ENCODE assay signal across 10 cellular contexts in genomic region chr15:52006702-52007340, GRCh38. TPM values are rescaled to one million over a fixed set of nuclear protein-coding genes. Genes with fewer than 3 reads are reported as not detected.
DNase-seq lines count a peak whose midpoint lies in the region; ATAC-seq and TF ChIP-seq lines count a peak whose summit lies in the region.
"Had no signal": no experiment of that assay in that cellular context is flagged by ENCODE, and none has a peak within 500 bp of the region (broad histone marks: within the 10 kb centered on the region; RNA-seq: fewer than 3 reads in every experiment).

No MANE protein-coding gene starts in this region.

- H3K27ac ChIP-seq in thyroid gland: peak overlapping the region in 2 of 3 donors; percentile 19 to 41
- H3K27ac ChIP-seq in prostate gland: peak overlapping the region in 1 of 2 donors; percentile 62
- H3K27ac ChIP-seq: C4-2B had no signal

- no peak for TF ChIP-seq POLR2A in thyroid gland (IDR thresholded peaks at IDR 0.05)
- no peak for TF ChIP-seq POLR2A in prostate gland (IDR thresholded peaks at IDR 0.05)

- CTCF ChIA-PET in activated B cell treated with CpG ODN at 0.5 μM for 24 hours (lab: Charles Lee): no interaction called here

- peaks cover 0 to 8% of the 10 kb centered on the region in 2 donors for H3K9me3 Mint-ChIP-seq in activated naive CD4-positive, alpha-beta T cell treated with anti-CD3 and anti-CD28 coated beads, Interleukin-2, amount 50 U/mL, for 72 hours
- H3K9me3 Mint-ChIP-seq in activated B cell treated with CpG ODN at 0.5 μM for 24 hours: peaks cover 5% of the 10 kb centered on the region
- no peaks in the 10 kb centered on the region for H3K9me3 Mint-ChIP-seq in chondrocyte (ENCODE audit: low read depth)

- DNase-seq in activated naive CD4-positive, alpha-beta T cell treated with anti-CD3 and anti-CD28 coated beads, Interleukin-2, amount 50 U/mL, for 72 hours (ENCODE audit: low spot score in 2 of 2): no peak
- no peak for DNase-seq in activated naive CD4-positive, alpha-beta T cell (lab: John Stamatoyannopoulos, UW)
- no peak for DNase-seq in activated B cell treated with CpG ODN at 0.5 μM for 24 hours
- DNase-seq in thyroid gland: peak in 1 of 2 donors; percentile 26
- DNase-seq in foreskin fibroblast: no peak
- no peak for DNase-seq in chondrocyte (ENCODE audit: low spot score)
- DNase-seq in prostate gland (ENCODE audit: low spot score): no peak

- H3K27me3 ChIP-seq in thyroid gland: no peaks in the 10 kb centered on the region
- H3K27me3 ChIP-seq in prostate gland (replicated peaks; ENCODE audit: insufficient read depth): no peaks in the 10 kb centered on the region
- H3K27me3 ChIP-seq: MG63 had no signal

- POLR2A ChIA-PET in activated B cell treated with CpG ODN at 0.5 μM for 24 hours (lab: Charles Lee): interaction anchor here (0.7 to 1.6 kb wide), 2 partner anchors 35 to 36 kb away, joined by 3 read pairs; partner anchors contain the start of gene LEO1

- no peaks in the 10 kb centered on the region for H3K9me3 ChIP-seq in thyroid gland
- H3K9me3 ChIP-seq in prostate gland: no peaks in the 10 kb centered on the region
- H3K9me3 ChIP-seq: MG63 had no signal

- H3K27me3 Mint-ChIP-seq in activated B cell treated with CpG ODN at 0.5 μM for 24 hours (no peaks in the 10 kb centered on the region), chondrocyte (ENCODE audit: low read depth) (no peaks in the 10 kb centered on the region)

- H3K27ac Mint-ChIP-seq in activated naive CD4-positive, alpha-beta T cell treated with anti-CD3 and anti-CD28 coated beads, Interleukin-2, amount 50 U/mL, for 72 hours: peak overlapping the region; percentile 18 to 35
- H3K27ac Mint-ChIP-seq in activated B cell treated with CpG ODN at 0.5 μM for 24 hours: peak overlapping the region; percentile 82
- H3K27ac Mint-ChIP-seq in chondrocyte (ENCODE audit: unreplicated experiment): no peak overlapping the region

- H3K4me3 Mint-ChIP-seq in activated B cell treated with CpG ODN at 0.5 μM for 24 hours (peak overlapping the region; percentile 3), chondrocyte (ENCODE audit: unreplicated experiment) (no peak overlapping the region)

- intact Hi-C loops in activated B cell treated with CpG ODN at 0.5 μM for 24 hours (cut with micrococcal nuclease): loop anchor here (1.0 kb wide), 1 partner anchor 12 kb away; the partner anchor contains the start of gene MAPK6
- intact Hi-C loops in thyroid gland (cut with DNase I): no loop called here
- intact Hi-C loops in prostate gland (cut with DNase I): no loop called here

- peaks cover 0 to 6% of the 10 kb centered on the region in 2 donors for H3K36me3 Mint-ChIP-seq in activated naive CD4-positive, alpha-beta T cell treated with anti-CD3 and anti-CD28 coated beads, Interleukin-2, amount 50 U/mL, for 72 hours
- H3K36me3 Mint-ChIP-seq in activated B cell treated with CpG ODN at 0.5 μM for 24 hours (ENCODE audit: low read depth): no peaks in the 10 kb centered on the region
- H3K36me3 Mint-ChIP-seq in chondrocyte (ENCODE audit: low read depth): no peaks in the 10 kb centered on the region

- H3K4me1 ChIP-seq in thyroid gland (peaks cover 6 to 30% of the 10 kb centered on the region in 2 donors), prostate gland (replicated peaks) (peaks cover 8% of the 10 kb centered on the region)

- TF ChIP-seq CTCF in activated B cell treated with CpG ODN at 0.5 μM for 24 hours (IDR thresholded peaks at IDR 0.05) (no peak), thyroid gland (IDR thresholded peaks at IDR 0.05) (no peak), foreskin fibroblast (IDR thresholded peaks at IDR 0.05; ENCODE audit: low read depth, low read length) (no peak), chondrocyte (IDR thresholded peaks at IDR 0.05) (no peak), prostate gland (IDR thresholded peaks at IDR 0.05) (no peak)

- H3K4me3 ChIP-seq in thyroid gland (replicated peaks in 1 of 3): no peak overlapping the region
- H3K4me3 ChIP-seq in foreskin fibroblast (ENCODE audit: low read depth in 1 of 2, low read length in 2 of 2): no peak overlapping the region
- no peak overlapping the region for H3K4me3 ChIP-seq in prostate gland
- H3K4me3 ChIP-seq: MG63 had no signal

- H3K4me1 Mint-ChIP-seq in activated B cell treated with CpG ODN at 0.5 μM for 24 hours: peaks cover 35% of the 10 kb centered on the region
- peaks cover 10% of the 10 kb centered on the region for H3K4me1 Mint-ChIP-seq in chondrocyte (ENCODE audit: low read depth)

- H3K36me3 ChIP-seq in thyroid gland (no peaks in the 10 kb centered on the region), prostate gland (no peaks in the 10 kb centered on the region)
- H3K36me3 ChIP-seq: MG63 had no signal

- peak in 1 of 2 donors; percentile 8 for ATAC-seq in activated naive CD4-positive, alpha-beta T cell treated with anti-CD3 and anti-CD28 coated beads, Interleukin-2, amount 50 U/mL, for 72 hours
- ATAC-seq in HG02870 (IDR thresholded peaks at IDR 0.05; ENCODE audit: unreplicated experiment): peak; percentile 26
- ATAC-seq in activated B cell treated with CpG ODN at 0.5 μM for 24 hours (ENCODE audit: low read depth): no peak

- 67 to 85% methylated on average over 3 of the region's 3 CpGs for WGBS in thyroid gland, 2 donors
- WGBS in prostate gland: 81% methylated on average over 3 of the region's 3 CpGs

RNA-seq across cellular contexts. Expression of gene MAPK6, which starts 12.2 kb away (rescaled TPM):
- total RNA-seq in activated naive CD4-positive, alpha-beta T cell treated with anti-CD3 and anti-CD28 coated beads, Interleukin-2, amount 50 U/mL, for 72 hours: 10 to 100 TPM; 15.2 to 30.9 TPM
- 16.1 and 16.2 TPM in 2 replicates for total RNA-seq in activated B cell treated with CpG ODN at 0.5 μM for 24 hours
- 10 to 100 TPM; 27.3 to 61.3 (median 30.9) TPM for total RNA-seq in thyroid gland
- total RNA-seq in chondrocyte: 45.2 to 60.1 TPM (median 59.0 TPM) in 3 replicates
- total RNA-seq in prostate gland: 10 to 100 TPM; 22.1 to 23.8 TPM

RNA-seq across cellular contexts. Expression of gene LEO1, which starts 35.2 kb away (rescaled TPM):
- 10 to 100 TPM; 15.4 to 31.2 TPM for total RNA-seq in activated naive CD4-positive, alpha-beta T cell treated with anti-CD3 and anti-CD28 coated beads, Interleukin-2, amount 50 U/mL, for 72 hours
- total RNA-seq in activated B cell treated with CpG ODN at 0.5 μM for 24 hours: 18.3 and 19.1 TPM in 2 replicates
- 10 to 100 TPM; 13.2 to 26.9 (median 19.5) TPM for total RNA-seq in thyroid gland
- total RNA-seq in chondrocyte: 17.5 to 24.0 TPM (median 17.7 TPM) in 3 replicates
- total RNA-seq in prostate gland: 10 to 100 TPM; 14.4 to 24.2 TPM
